Comparison of ENCODE assay signal across 10 cellular contexts in the genomic region with DNA sequence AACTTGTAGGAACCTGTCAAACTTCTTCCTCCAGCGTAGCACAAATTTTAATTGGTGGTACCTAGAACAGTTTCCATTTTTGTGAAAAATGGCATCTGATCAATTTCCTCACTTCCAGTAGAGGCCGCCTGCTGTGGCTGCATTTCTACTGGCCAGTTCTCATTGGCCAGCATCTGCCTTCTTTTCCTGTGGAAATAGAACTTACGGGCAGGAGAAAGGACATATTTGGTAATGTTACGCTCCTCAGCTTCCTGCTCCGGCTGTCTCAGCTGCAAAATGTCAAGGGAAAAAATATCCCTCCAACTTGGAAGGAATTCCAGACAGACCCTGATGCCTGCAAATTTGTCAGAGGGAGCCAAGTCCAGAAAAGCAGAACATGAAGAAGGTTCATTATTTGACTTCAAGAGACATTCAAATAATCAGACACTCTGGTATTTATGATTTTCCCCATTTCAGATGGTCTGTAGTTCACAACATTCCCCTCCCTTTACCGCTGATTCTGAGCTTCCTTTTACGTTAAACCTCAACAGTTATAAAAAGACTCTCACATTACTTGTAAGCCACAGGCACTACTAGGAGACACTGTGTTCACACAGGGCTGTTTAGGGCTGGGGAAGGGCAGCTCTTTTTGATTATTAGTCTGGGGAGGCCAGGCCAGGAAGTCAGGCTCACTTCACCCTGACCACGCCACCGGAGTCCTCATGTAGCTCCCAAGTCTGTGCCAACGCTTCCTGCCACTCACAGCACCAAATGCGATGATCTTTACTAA.
A peak's percentile ranks its signal among the peaks of the same experiment; 100 is the strongest.
DNase-seq lines count a peak whose midpoint lies in the region; TF ChIP-seq lines count a peak whose summit lies in the region.
"Had no signal": no experiment of that assay in that cellular context is flagged by ENCODE, and none has a peak within 500 bp of the region (broad histone marks: within the 10 kb centered on the region; RNA-seq: fewer than 3 reads in every experiment).

No MANE protein-coding gene starts in this region.

- H2AFZ ChIP-seq in OCI-LY7 (ENCODE audit: low read length) = peak overlapping the region; percentile 27; the same call in 1 of the 2 replicates

- H3K9me3 ChIP-seq in OCI-LY7 (ENCODE audit: low read length) = no peaks in the 10 kb centered on the region

- no peaks in the 10 kb centered on the region for H3K79me2 ChIP-seq in OCI-LY7 (ENCODE audit: insufficient read depth, low read depth, low read length)

- no peaks in the 10 kb centered on the region for H4K20me1 ChIP-seq in OCI-LY7 (ENCODE audit: insufficient read depth, low read length)

- H3K4me2 ChIP-seq in OCI-LY7 (ENCODE audit: low read length) = no peak overlapping the region

- peak; percentile 22 for DNase-seq in AG08396 (ENCODE audit: low spot score)
- no peak for DNase-seq in OCI-LY7 (ENCODE audit: low spot score)
- DNase-seq in fibroblast of peridontal ligament (ENCODE audit: extremely low read depth) = peak; percentile 81
- peak; percentile 36 for DNase-seq in non-pigmented ciliary epithelial cell (ENCODE audit: low read depth)
- no peak for DNase-seq in SKM-1 treated with dmso at 0.1 percent for 144 hours (lab: John Stamatoyannopoulos, UW; ENCODE audit: unreplicated experiment)
- no peak for DNase-seq in erythroblast (lab: John Stamatoyannopoulos, UW)
- no peak for DNase-seq in OCI-M2 (lab: John Stamatoyannopoulos, UW; ENCODE audit: unreplicated experiment)
- DNase-seq in NCI-H1694 treated with DMSO at 0.1 percent for 48 hours (lab: John Stamatoyannopoulos, UW) = no peak
- DNase-seq: CD4-positive, CD25-positive, alpha-beta regulatory T cell; RPMI8226 had no signal

- POLR2A ChIA-PET in OCI-LY7 (lab: Charles Lee) = interaction anchor here (0.6 to 0.7 kb wide), 2 partner anchors 51 to 114 kb away, joined by 3 read pairs; no protein-coding TSS in a partner anchor

- TF ChIP-seq CTCF in OCI-LY7 (conservative IDR thresholded peaks at IDR 0.05; ENCODE audit: low read length) = no peak

- BruUV-seq in OCI-LY7 (replicated peaks; lab: Mats Ljungman, UMichigan) = no TSS peak

- H3K4me3 ChIP-seq in OCI-LY7 (ENCODE audit: low read depth, low read length, poor library complexity, severe bottlenecking) = no peak overlapping the region

- no peaks in the 10 kb centered on the region for H3K36me3 ChIP-seq in OCI-LY7 (ENCODE audit: insufficient read depth, low read length)

- intact Hi-C loops in OCI-LY7 (cut with micrococcal nuclease; ENCODE audit: unreplicated experiment) = no loop called here

- peaks cover 18% of the 10 kb centered on the region for H3K4me1 ChIP-seq in OCI-LY7 (ENCODE audit: insufficient read depth, low read length, poor library complexity, severe bottlenecking)

- CTCF ChIA-PET in OCI-LY7 (lab: Charles Lee; ENCODE audit: unreplicated experiment) = no interaction called here

- H3K9me2 ChIP-seq in OCI-LY7 (ENCODE audit: insufficient read depth, low read length) = no peaks in the 10 kb centered on the region

- TF ChIP-seq POLR2A in erythroblast (IDR thresholded peaks at IDR 0.05; ENCODE audit: low read length) = no peak

- H3K27ac ChIP-seq in OCI-LY7 (ENCODE audit: low read depth, low read length, poor library complexity, severe bottlenecking) = no peak overlapping the region

Comparison
In these comparisons a context has a peak if more than half of its experiments do, and no peak if none do; other contexts are left out.
1. DNase-seq: peak in AG08396 (single experiment), fibroblast of peridontal ligament (single experiment) and non-pigmented ciliary epithelial cell (single experiment); none in OCI-LY7 (single experiment), SKM-1 treated with dmso at 0.1 percent for 144 hours (single experiment), erythroblast (0 of 2), OCI-M2 (single experiment) and NCI-H1694 treated with DMSO at 0.1 percent for 48 hours (single experiment).